ENCODE assay signal across 17 cellular contexts in the genomic region with DNA sequence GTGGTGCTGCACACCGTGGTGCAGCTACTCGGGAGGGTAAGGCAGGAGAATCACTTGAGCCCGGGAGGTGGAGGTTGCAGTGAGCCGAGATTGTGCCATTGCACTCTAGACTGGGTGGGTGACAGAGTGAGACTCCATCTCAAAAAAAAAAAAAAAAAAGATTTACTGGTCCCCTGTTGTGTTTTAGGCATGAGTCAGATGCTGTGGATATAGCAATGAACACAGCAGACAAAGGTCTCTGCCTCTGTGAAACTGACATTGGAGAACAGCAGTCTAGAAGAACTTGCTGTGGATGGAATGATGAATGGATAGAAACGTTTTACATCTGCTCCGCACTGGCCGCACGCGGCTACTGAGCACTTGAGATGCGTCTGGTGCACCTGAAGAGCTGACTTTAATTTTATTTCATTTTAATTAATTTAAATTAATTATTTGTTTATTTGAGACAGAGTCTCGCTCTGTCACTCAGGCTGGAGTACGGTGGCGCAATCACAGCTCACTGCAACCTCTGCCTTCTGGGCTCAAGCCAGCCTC. TPM values are rescaled to one million over a fixed set of nuclear protein-coding genes. Genes with fewer than 3 reads are reported as not detected.
A peak's percentile ranks its signal among the peaks of the same experiment; 100 is the strongest.
DNase-seq lines count a peak whose midpoint lies in the region; ATAC-seq, FAIRE-seq and TF ChIP-seq lines count a peak whose summit lies in the region.
"Had no signal": no experiment of that assay in that cellular context is flagged by ENCODE, and none has a peak within 500 bp of the region (broad histone marks: within the 10 kb centered on the region; RNA-seq: fewer than 3 reads in every experiment).

No MANE protein-coding gene starts in this region.

- no peak overlapping the region for H2BK15ac ChIP-seq in H1 (ENCODE audit: low read length)

- H3K56ac ChIP-seq in H1 (replicated peaks; ENCODE audit: insufficient read length, low read depth, low read length) = no peak overlapping the region

- no peak for TF ChIP-seq RAD21 in H1 (IDR thresholded peaks at IDR 0.05 in 1 of 2, conservative IDR thresholded peaks at IDR 0.05 in 1 of 2; ENCODE audit: low read depth in 2 of 2, low read length in 2 of 2)

- H3K4me1 Mint-ChIP-seq in HFFc6 (ENCODE audit: low read depth) (peaks cover 80% of the 10 kb centered on the region), nephron (peaks cover 46% of the 10 kb centered on the region)

- no peak overlapping the region for H3K9ac ChIP-seq in H1 (replicated peaks in 1 of 4; ENCODE audit: extremely low read depth in 1 of 4, low read depth in 3 of 4, low read length in 3 of 4)

- WGBS in H1 (ENCODE audit: extremely low coverage in 1 of 2, insufficient coverage in 1 of 2, insufficient read length in 1 of 2, insufficient replicate concordance in 2 of 2, low coverage in 1 of 2, low lambda C conversion rate in 2 of 2, missing lambda C conversion rate in 1 of 2), 2 experiments = 89% methylated on average over 13 of the region's 13 CpGs; no CpG with 5 or more reads in 1 of the 2 experiments

- H3K27ac ChIP-seq in H1 (ENCODE audit: low read depth, low read length) (no peak overlapping the region), left lung (no peak overlapping the region)
- H3K27ac ChIP-seq: foreskin keratinocyte had no signal

- H4K8ac ChIP-seq in H1 (ENCODE audit: extremely low read depth, insufficient read depth, low read length) = no peak overlapping the region

- no peak overlapping the region for H3K18ac ChIP-seq in H1 (ENCODE audit: extremely low read depth, low read length)

- H3K4me3 Mint-ChIP-seq in HFFc6 (no peak overlapping the region; the same call in 1 of the 2 replicates), nephron (no peak overlapping the region)
- H3K4me3 Mint-ChIP-seq: activated CD8-positive, alpha-beta T cell treated with anti-CD3 and anti-CD28 coated beads, Interleukin-2, amount 10 ng/mL, durations not matched to agents 7 days and 5 days had no signal

- no peak for TF ChIP-seq EP300 in H1 (IDR thresholded peaks at IDR 0.05; ENCODE audit: borderline replicate concordance in 1 of 2, low read depth in 2 of 2, low read length in 2 of 2)

- CTCF ChIA-PET in H1 (lab: Charles Lee; ENCODE audit: partially characterized antibody) = interaction anchor here (0.6 to 17.1 kb wide), 10 partner anchors 9 to 201 kb away, joined by 3 to 569 read pairs (median 5); partner anchors contain the start of gene FAM131C

- intact Hi-C loops in left lung (cut with DNase I) = no loop called here

- H2AK5ac ChIP-seq in H1 (ENCODE audit: low read depth, low read length) = 0 out of 2 replicates have a peak overlapping the region, but pooled peaks have one; percentile 65

- no peak overlapping the region for H4K5ac ChIP-seq in H1 (ENCODE audit: insufficient read length, low read depth, low read length)

- no peak overlapping the region for H2AFZ ChIP-seq in H1 (ENCODE audit: low read length)

- TF ChIP-seq POLR2A in H1 (IDR thresholded peaks at IDR 0.05; ENCODE audit: control extremely low read depth in 1 of 2, low read depth in 2 of 2, low read length in 2 of 2) = no peak

- H3K9me3 ChIP-seq in H1 (ENCODE audit: insufficient read depth in 2 of 2, low read depth in 1 of 2, low read length in 1 of 2) (no peaks in the 10 kb centered on the region), left lung (no peaks in the 10 kb centered on the region)
- H3K9me3 ChIP-seq: tibial nerve had no signal

- H3K36me3 Mint-ChIP-seq in HFFc6 (ENCODE audit: low read depth) = peaks cover 4% of the 10 kb centered on the region; the same call in 1 of the 2 replicates
- H3K36me3 Mint-ChIP-seq in nephron (ENCODE audit: low read depth) = no peaks in the 10 kb centered on the region

- DNase-seq in A172 (ENCODE audit: low spot score) (peak; percentile 44), HFFc6 (peak; percentile 46), H1 (ENCODE audit: low read depth in 1 of 2, low spot score in 2 of 2) (no peak), left lung (no peak), NCI-H345 (lab: John Stamatoyannopoulos, UW) (no peak)
- DNase-seq in activated naive CD4-positive, alpha-beta T cell (lab: John Stamatoyannopoulos, UW) = no peak
- DNase-seq: activated CD8-positive, alpha-beta T cell treated with anti-CD3 and anti-CD28 coated beads, Interleukin-2, amount 10 ng/mL, durations not matched to agents 7 days and 5 days; activated naive CD4-positive, alpha-beta T cell treated with anti-CD3 and anti-CD28 coated beads, Interleukin-2, amount 50 U/mL, for 16 hours; DMS79; foreskin keratinocyte; NCI-H1048; NCI-H2227 treated with DMSO at 0.1 percent for 48 hours; T1000 had no signal

- no peak overlapping the region for H2BK120ac ChIP-seq in H1 (replicated peaks; ENCODE audit: low read depth, low read length)

- no peak overlapping the region for H3K4me2 ChIP-seq in H1 (ENCODE audit: insufficient read depth in 1 of 2, low read depth in 2 of 2, low read length in 2 of 2)

- no peaks in the 10 kb centered on the region; a peak in 1 of 7 replicates for H3K27me3 ChIP-seq in H1 (replicated peaks in 1 of 4; ENCODE audit: control insufficient read depth in 3 of 4, extremely low read depth in 1 of 4, insufficient read depth in 3 of 4, low read length in 3 of 4)
- H3K27me3 ChIP-seq in left lung = no peaks in the 10 kb centered on the region
- H3K27me3 ChIP-seq: foreskin keratinocyte, tibial nerve had no signal

- H3K4me1 ChIP-seq in H1 (replicated peaks in 1 of 4; ENCODE audit: control insufficient read depth in 3 of 4, insufficient read depth in 4 of 4, low read length in 3 of 4) (peaks cover 4 to 11% (median 8%) of the 10 kb centered on the region in 4 experiments; a peak in 6 of 7 replicates), left lung (peaks cover 37 to 46% of the 10 kb centered on the region in 2 donors)

- H2BK20ac ChIP-seq in H1 (ENCODE audit: low read length) = no peak overlapping the region

- no peaks in the 10 kb centered on the region for H4K20me1 ChIP-seq in H1 (replicated peaks in 1 of 2; ENCODE audit: control insufficient read depth in 1 of 2, insufficient read depth in 2 of 2, low read length in 2 of 2)

- H2BK5ac ChIP-seq in H1 (ENCODE audit: low read depth, low read length) = no peak overlapping the region

- peak overlapping the region; percentile 75; the same call in 1 of the 2 replicates for H2BK12ac ChIP-seq in H1 (ENCODE audit: low read depth, low read length)

- H4K91ac ChIP-seq in H1 (replicated peaks; ENCODE audit: insufficient read length, low read length) = no peak overlapping the region

- H3K27ac Mint-ChIP-seq in HFFc6 (peak overlapping the region; percentile 99), nephron (peak overlapping the region; percentile 82 to 97 (median 85))
- H3K27ac Mint-ChIP-seq: activated CD8-positive, alpha-beta T cell treated with anti-CD3 and anti-CD28 coated beads, Interleukin-2, amount 10 ng/mL, durations not matched to agents 7 days and 5 days had no signal

- H3K27me3 Mint-ChIP-seq in HFFc6 (ENCODE audit: insufficient read depth) (no peaks in the 10 kb centered on the region; the same call in 1 of the 2 replicates), nephron (ENCODE audit: low read depth) (peaks cover 5% of the 10 kb centered on the region)

- no peaks in the 10 kb centered on the region for H3K9me3 Mint-ChIP-seq in HFFc6
- no peaks in the 10 kb centered on the region for H3K9me3 Mint-ChIP-seq in nephron

- H3K79me2 ChIP-seq in H1 (ENCODE audit: control insufficient read depth in 1 of 2, insufficient read depth in 2 of 2, low read length in 2 of 2) = no peaks in the 10 kb centered on the region

- POLR2A ChIA-PET in H1 (lab: Charles Lee; ENCODE audit: partially characterized antibody) = interaction anchor here (1.0 to 3.4 kb wide), 4 partner anchors 12 to 23 kb away, joined by 3 to 17 read pairs (median 10); no protein-coding TSS in a partner anchor

- no peak overlapping the region for H3K4ac ChIP-seq in H1 (replicated peaks; ENCODE audit: insufficient read length, low read depth, low read length)

- no peaks in the 10 kb centered on the region for H3K79me1 ChIP-seq in H1 (ENCODE audit: low read depth, low read length)

- no peak overlapping the region for H3K23ac ChIP-seq in H1 (ENCODE audit: insufficient read length)

- TF ChIP-seq CTCF in HFFc6 (IDR thresholded peaks at IDR 0.05) (no peak), H1 (IDR thresholded peaks at IDR 0.05; ENCODE audit: control extremely low read depth in 1 of 3, insufficient read depth in 1 of 3, low read depth in 1 of 3, low read length in 3 of 3) (no peak), nephron (IDR thresholded peaks at IDR 0.05; ENCODE audit: unreplicated experiment in 3 of 3) (no peak), left lung (IDR thresholded peaks at IDR 0.05) (no peak)

- no peaks in the 10 kb centered on the region for H3K23me2 ChIP-seq in H1 (ENCODE audit: low read depth, low read length)

- no peak overlapping the region for H3K4me3 ChIP-seq in H1 (ENCODE audit: extremely low read depth in 1 of 4, insufficient read depth in 2 of 4, low read depth in 3 of 4, low read length in 4 of 4)
- no peak overlapping the region for H3K4me3 ChIP-seq in left lung
- H3K4me3 ChIP-seq: tibial nerve had no signal

- H3K36me3 ChIP-seq in H1 (ENCODE audit: control insufficient read depth in 2 of 4, insufficient read depth in 4 of 4, low read length in 3 of 4) (no peaks in the 10 kb centered on the region), left lung (no peaks in the 10 kb centered on the region)
- H3K36me3 ChIP-seq: tibial nerve had no signal

- no peak for ATAC-seq in left lung
- ATAC-seq in activated CD4-positive, CD25-positive, alpha-beta regulatory T cell treated with anti-CD3 and anti-CD28 coated beads, Interleukin-2, amount 50 U/mL, for 24 hours = no peak
- ATAC-seq: activated CD8-positive, alpha-beta T cell treated with anti-CD3 and anti-CD28 coated beads, Interleukin-2, amount 10 ng/mL, durations not matched to agents 7 days and 5 days; foreskin keratinocyte had no signal

- H3K14ac ChIP-seq in H1 (ENCODE audit: insufficient read length) = no peak overlapping the region

- no peak for FAIRE-seq in H1 (lab: Jason Lieb, UNC)
- FAIRE-seq: GM12892 had no signal

RNA-seq across cellular contexts. Expression of gene EPHA2, which starts 24.5 kb away (rescaled TPM):
- total RNA-seq in A172 (2014; rRNA removed; shearing (Covaris generic)) = 54.3 and 78.1 TPM in 2 replicates
- total RNA-seq in HFFc6 (2021; fragmentation: NEBNext Ultra II Directional; extraction: Animal tissue kit (Norgen Biotek cat#: 25700)) = 100 to 1,000 TPM in 1 of 6 experiments, 10 to 100 TPM in 5; 77.3 to 106 (median 81.2) TPM
- total RNA-seq in H1 (2021; fragmentation: NEBNext Ultra II Directional; extraction: Animal tissue kit (Norgen Biotek cat#: 25700)) = 28.4 and 33.6 TPM in 2 replicates
- 26.8 and 42.2 TPM in 2 replicates for polyA plus RNA-seq in H1 (2011; rRNA removed)
- polyA plus RNA-seq in H1 (2011; cell fraction: cytosol; rRNA removed) = 24.2 TPM
- 69.5 TPM for polyA plus RNA-seq in H1 (2011; cell fraction: nucleus; rRNA removed)
- 23.3 to 29.4 TPM (median 24.9 TPM) in 4 replicates for polyA plus RNA-seq in H1 (2012, experiment 1 of 2)
- 28.9 TPM for polyA plus RNA-seq in H1 (2012, experiment 2 of 2)
- polyA plus RNA-seq in H1 (2013, experiment 1 of 2) = 33.8 TPM
- polyA plus RNA-seq in H1 (2013, experiment 2 of 2) = 33.1 TPM
- 44.2 and 53.8 TPM in 2 replicates for polyA minus RNA-seq in H1 (2011; rRNA and poly(A)+ RNA removed)
- polyA minus RNA-seq in H1 (2011; cell fraction: cytosol; rRNA and poly(A)+ RNA removed) = 30.1 TPM
- polyA minus RNA-seq in H1 (2011; cell fraction: nucleus; rRNA and poly(A)+ RNA removed) = 34.1 TPM
- 10 to 100 TPM; 36.9 to 62.6 TPM for total RNA-seq in left lung
- total RNA-seq: activated CD8-positive, alpha-beta T cell treated with anti-CD3 and anti-CD28 coated beads, Interleukin-2, amount 10 ng/mL, durations not matched to agents 7 days and 5 days had no signal

RNA-seq across cellular contexts. Expression of gene ARHGEF19, which starts 32.1 kb away (rescaled TPM):
- total RNA-seq in A172 (2014; rRNA removed; shearing (Covaris generic)) = 0.50 and 1.1 TPM in 2 replicates
- total RNA-seq in HFFc6 (2021; fragmentation: NEBNext Ultra II Directional; extraction: Animal tissue kit (Norgen Biotek cat#: 25700)) = 1 to 10 TPM; 5.5 to 9.0 (median 7.2) TPM
- 51.9 and 56.4 TPM in 2 replicates for total RNA-seq in H1 (2021; fragmentation: NEBNext Ultra II Directional; extraction: Animal tissue kit (Norgen Biotek cat#: 25700))
- 47.5 and 69.2 TPM in 2 replicates for polyA plus RNA-seq in H1 (2011; rRNA removed)
- polyA plus RNA-seq in H1 (2011; cell fraction: cytosol; rRNA removed) = 55.0 TPM
- polyA plus RNA-seq in H1 (2011; cell fraction: nucleus; rRNA removed) = 157 TPM
- 42.8 to 57.1 TPM (median 54.3 TPM) in 4 replicates for polyA plus RNA-seq in H1 (2012, experiment 1 of 2)
- 45.5 TPM for polyA plus RNA-seq in H1 (2012, experiment 2 of 2)
- polyA plus RNA-seq in H1 (2013, experiment 1 of 2) = 32.6 TPM
- polyA plus RNA-seq in H1 (2013, experiment 2 of 2) = 30.2 TPM
- 27.7 and 32.0 TPM in 2 replicates for polyA minus RNA-seq in H1 (2011; rRNA and poly(A)+ RNA removed)
- 22.2 TPM for polyA minus RNA-seq in H1 (2011; cell fraction: cytosol; rRNA and poly(A)+ RNA removed)
- 30.7 TPM for polyA minus RNA-seq in H1 (2011; cell fraction: nucleus; rRNA and poly(A)+ RNA removed)
- 10 to 100 TPM; 10.4 to 13.1 TPM for total RNA-seq in left lung

RNA-seq across cellular contexts. Expression of gene CPLANE2, which starts 56.6 kb away (rescaled TPM):
- 2.5 and 5.5 TPM in 2 replicates for total RNA-seq in A172 (2014; rRNA removed; shearing (Covaris generic))
- total RNA-seq in HFFc6 (2021; fragmentation: NEBNext Ultra II Directional; extraction: Animal tissue kit (Norgen Biotek cat#: 25700)) = 10 to 100 TPM in 1 of 6 experiments, 1 to 10 TPM in 5; 6.5 to 11.8 (median 7.5) TPM
- 2.5 and 2.7 TPM in 2 replicates for total RNA-seq in H1 (2021; fragmentation: NEBNext Ultra II Directional; extraction: Animal tissue kit (Norgen Biotek cat#: 25700))
- polyA plus RNA-seq in H1 (2011; rRNA removed) = 2.3 and 3.7 TPM in 2 replicates
- 3.2 TPM for polyA plus RNA-seq in H1 (2011; cell fraction: cytosol; rRNA removed)
- polyA plus RNA-seq in H1 (2011; cell fraction: nucleus; rRNA removed) = 6.4 TPM
- 1.9 to 4.7 TPM (median 3.3 TPM) in 4 replicates for polyA plus RNA-seq in H1 (2012, experiment 1 of 2)
- 7.6 TPM for polyA plus RNA-seq in H1 (2012, experiment 2 of 2)
- 1.1 TPM for polyA plus RNA-seq in H1 (2013, experiment 1 of 2)
- polyA plus RNA-seq in H1 (2013, experiment 2 of 2) = 1.1 TPM
- 1.8 and 3.0 TPM in 2 replicates for polyA minus RNA-seq in H1 (2011; rRNA and poly(A)+ RNA removed)
- polyA minus RNA-seq in H1 (2011; cell fraction: cytosol; rRNA and poly(A)+ RNA removed) = 3.4 TPM
- polyA minus RNA-seq in H1 (2011; cell fraction: nucleus; rRNA and poly(A)+ RNA removed) = 1.9 TPM
- total RNA-seq in left lung = 1 to 10 TPM; 5.6 to 8.9 TPM

Comparison
In these comparisons a context has a peak if more than half of its experiments do, and no peak if none do; other contexts are left out.
1. DNase-seq: peak in A172 (single experiment) and HFFc6 (single experiment); none in H1 (0 of 2), activated naive CD4-positive, alpha-beta T cell (0 of 4), left lung (0 of 2) and NCI-H345 (single experiment).